ENCODE assay signal across 24 cellular contexts in genomic region chr4:95956094-95956493, GRCh38.
DNase-seq lines count a peak whose midpoint lies in the region; ATAC-seq, FAIRE-seq and TF ChIP-seq lines count a peak whose summit lies in the region.
"Had no signal": no experiment of that assay in that cellular context is flagged by ENCODE, and none has a peak within 500 bp of the region (broad histone marks: within the 10 kb centered on the region; RNA-seq: fewer than 3 reads in every experiment).

No MANE protein-coding gene starts in this region.

- no peaks in the 10 kb centered on the region for H3K27me3 ChIP-seq in breast epithelium
- H3K27me3 ChIP-seq in RWPE2 (ENCODE audit: insufficient read depth, poor library complexity, severe bottlenecking) = no peaks in the 10 kb centered on the region
- no peaks in the 10 kb centered on the region for H3K27me3 ChIP-seq in bronchial epithelial cell (ENCODE audit: control insufficient read depth, insufficient read depth, low read length)
- H3K27me3 ChIP-seq in foreskin keratinocyte = no peaks in the 10 kb centered on the region
- no peaks in the 10 kb centered on the region for H3K27me3 ChIP-seq in WERI-Rb-1 (ENCODE audit: insufficient read depth, low read depth, severe bottlenecking)
- H3K27me3 ChIP-seq: BLaER1 treated with 17β-estradiol and CSF1 and Interleukin-3, amounts not matched to agents 10 nM and 100 nM had no signal

- no peaks in the 10 kb centered on the region for H3K27me3 Mint-ChIP-seq in MCF 10A (ENCODE audit: insufficient read depth, unreplicated experiment)
- H3K27me3 Mint-ChIP-seq: B cell; CD4-positive, alpha-beta T cell had no signal

- no peak for TF ChIP-seq POLR2A in breast epithelium (IDR thresholded peaks at IDR 0.05)

- no peak for TF ChIP-seq CTCF in MCF 10A (IDR thresholded peaks at IDR 0.05; ENCODE audit: unreplicated experiment)
- no peak for TF ChIP-seq CTCF in breast epithelium (IDR thresholded peaks at IDR 0.05)
- no peak for TF ChIP-seq CTCF in RWPE2 (IDR thresholded peaks at IDR 0.05; ENCODE audit: poor library complexity, severe bottlenecking)
- no peak for TF ChIP-seq CTCF in bronchial epithelial cell (IDR thresholded peaks at IDR 0.05; ENCODE audit: insufficient read depth, low read length, severe bottlenecking)
- TF ChIP-seq CTCF in foreskin keratinocyte (conservative IDR thresholded peaks at IDR 0.05) = no peak
- TF ChIP-seq CTCF in WERI-Rb-1 (IDR thresholded peaks at IDR 0.05; ENCODE audit: low read depth, low read length) = no peak

- no peak overlapping the region for H3K4me3 ChIP-seq in breast epithelium
- H3K4me3 ChIP-seq in RWPE2 (ENCODE audit: severe bottlenecking) = no peak overlapping the region
- no peak overlapping the region for H3K4me3 ChIP-seq in bronchial epithelial cell (ENCODE audit: low read depth, low read length)
- no peak overlapping the region for H3K4me3 ChIP-seq in WERI-Rb-1 (ENCODE audit: low read depth, low read length)
- H3K4me3 ChIP-seq: A549; BLaER1 treated with 17β-estradiol and CSF1 and Interleukin-3, amounts not matched to agents 10 nM and 100 nM had no signal

- peak; percentile 15 for DNase-seq in MCF 10A (ENCODE audit: unreplicated experiment)
- DNase-seq in breast epithelium (ENCODE audit: low spot score in 2 of 2) = no peak
- no peak for DNase-seq in RWPE2 (ENCODE audit: low spot score)
- peak; percentile 53 for DNase-seq in bronchial epithelial cell (ENCODE audit: low read depth)
- peak; percentile 17 to 40 for DNase-seq in foreskin keratinocyte
- no peak for DNase-seq in NCI-H2081 treated with DMSO at 0.1 percent for 48 hours (lab: John Stamatoyannopoulos, UW)
- no peak for DNase-seq in SW480 (ENCODE audit: low spot score)
- no peak for DNase-seq in WERI-Rb-1
- DNase-seq: AML-193; Caco-2; Calu3; CD4-positive, alpha-beta T cell; CD8-positive, alpha-beta T cell; DMS79 treated with DMSO at 0.1 percent for 48 hours; GF-D8 had no signal

- no peaks in the 10 kb centered on the region for H3K9me3 Mint-ChIP-seq in MCF 10A (ENCODE audit: unreplicated experiment)
- H3K9me3 Mint-ChIP-seq: CD4-positive, alpha-beta T cell; CD8-positive, alpha-beta T cell had no signal

- H3K27ac ChIP-seq in breast epithelium (no peak overlapping the region), RWPE2 (ENCODE audit: poor library complexity, severe bottlenecking) (peak overlapping the region; percentile 37), foreskin keratinocyte (no peak overlapping the region), WERI-Rb-1 (no peak overlapping the region)
- H3K27ac ChIP-seq: 22Rv1; A549; BLaER1 treated with 17β-estradiol and CSF1 and Interleukin-3, amounts not matched to agents 10 nM and 100 nM; C4-2B had no signal

- ATAC-seq in RWPE2 (ENCODE audit: low read depth) (peak; percentile 51; the same call in 2 of the 3 replicates), foreskin keratinocyte (no peak)
- ATAC-seq: A549; CD8-positive, alpha-beta T cell had no signal

- H3K4me3 Mint-ChIP-seq in MCF 10A (ENCODE audit: unreplicated experiment) = no peak overlapping the region
- H3K4me3 Mint-ChIP-seq: B cell; CD4-positive, alpha-beta T cell; CD8-positive, alpha-beta T cell had no signal

- H3K9me3 ChIP-seq in breast epithelium (no peaks in the 10 kb centered on the region), RWPE2 (ENCODE audit: severe bottlenecking) (no peaks in the 10 kb centered on the region), WERI-Rb-1 (ENCODE audit: severe bottlenecking) (no peaks in the 10 kb centered on the region)
- H3K9me3 ChIP-seq: A549, Caco-2 had no signal

- intact Hi-C loops in MCF 10A (cut with micrococcal nuclease) = no loop called here
- intact Hi-C loops in breast epithelium (cut with DNase I; ENCODE audit: low total_unique reads) = no loop called here

- no peaks in the 10 kb centered on the region for H3K36me3 Mint-ChIP-seq in MCF 10A (ENCODE audit: insufficient read depth, unreplicated experiment)
- H3K36me3 Mint-ChIP-seq: CD8-positive, alpha-beta T cell had no signal

- H3K4me1 ChIP-seq in breast epithelium (no peaks in the 10 kb centered on the region), RWPE2 (ENCODE audit: insufficient read depth, poor library complexity, severe bottlenecking) (peaks cover 15% of the 10 kb centered on the region), foreskin keratinocyte (peaks cover 12% of the 10 kb centered on the region)
- H3K4me1 ChIP-seq: A549; BLaER1 treated with 17β-estradiol and CSF1 and Interleukin-3, amounts not matched to agents 10 nM and 100 nM; Caco-2 had no signal

- H3K27ac Mint-ChIP-seq in MCF 10A (ENCODE audit: low read depth, unreplicated experiment) = peak overlapping the region; percentile 17
- H3K27ac Mint-ChIP-seq: B cell; CD4-positive, alpha-beta T cell; CD8-positive, alpha-beta T cell had no signal

- H3K36me3 ChIP-seq in breast epithelium (no peaks in the 10 kb centered on the region), RWPE2 (ENCODE audit: low read depth) (no peaks in the 10 kb centered on the region), bronchial epithelial cell (ENCODE audit: control insufficient read depth, insufficient read depth, low read length) (no peaks in the 10 kb centered on the region), WERI-Rb-1 (no peaks in the 10 kb centered on the region)
- H3K36me3 ChIP-seq: BLaER1 treated with 17β-estradiol and CSF1 and Interleukin-3, amounts not matched to agents 10 nM and 100 nM had no signal

- BruUV-seq in MCF 10A (replicated peaks; lab: Mats Ljungman, UMichigan) = no TSS peak

- POLR2A ChIA-PET in MCF 10A (lab: Yijun Ruan, JAX) = interaction anchor here (0.6 kb wide), 1 partner anchor 55 kb away, joined by 3 read pairs; no protein-coding TSS in a partner anchor

- CTCF ChIA-PET in MCF 10A (lab: Yijun Ruan, JAX) = no interaction called here

- FAIRE-seq in bronchial epithelial cell (lab: Jason Lieb, UNC) = no peak
- FAIRE-seq: A549, D721Med, G401.6, GM12891, GM19239 had no signal

- H3K4me1 Mint-ChIP-seq in MCF 10A (ENCODE audit: insufficient read depth, unreplicated experiment) = peaks cover 18% of the 10 kb centered on the region
- H3K4me1 Mint-ChIP-seq: B cell had no signal

Comparison
In these comparisons a context has a peak if more than half of its experiments do, and no peak if none do; other contexts are left out.
1. DNase-seq: peak in MCF 10A (single experiment), bronchial epithelial cell (single experiment) and foreskin keratinocyte (2 of 2); none in breast epithelium (0 of 2), RWPE2 (single experiment), NCI-H2081 treated with DMSO at 0.1 percent for 48 hours (single experiment), SW480 (single experiment) and WERI-Rb-1 (single experiment).